Comparison of ENCODE assay signal across 8 cellular contexts in genomic region chr2:223943561-223944008, GRCh38. TPM values are rescaled to one million over a fixed set of nuclear protein-coding genes. Genes with fewer than 3 reads are reported as not detected.
DNase-seq lines count a peak whose midpoint lies in the region; ATAC-seq and TF ChIP-seq lines count a peak whose summit lies in the region.

No MANE protein-coding gene starts in this region.

- no peak for TF ChIP-seq CTCF in natural killer cell (IDR thresholded peaks at IDR 0.05)

- H3K27me3 ChIP-seq in ectodermal cell (ENCODE audit: control insufficient read depth, insufficient read depth, low read length, poor library complexity, severe bottlenecking): no peaks in the 10 kb centered on the region

- H3K36me3 Mint-ChIP-seq in natural killer cell: no peaks in the 10 kb centered on the region

- peak overlapping the region; percentile 95 for H3K4me3 Mint-ChIP-seq in natural killer cell

- H3K36me3 ChIP-seq in ectodermal cell (ENCODE audit: control insufficient read depth, insufficient read depth, low read length): no peaks in the 10 kb centered on the region

- H3K4me1 Mint-ChIP-seq in natural killer cell: peaks cover 51 to 55% of the 10 kb centered on the region in 2 donors

- DNase-seq in GM03348 (ENCODE audit: low spot score) (peak; percentile 59), OCI-M1 (lab: John Stamatoyannopoulos, UW) (peak; percentile 41), natural killer cell (no peak), GF-D8 (lab: John Stamatoyannopoulos, UW) (no peak), retina (no peak), islet precursor cell (no peak)
- no peak for DNase-seq in stimulated activated CD4-positive, alpha-beta T cell treated with anti-CD3 and anti-CD28 coated beads, Interleukin-4, amount 100 ng/mL, for 24 hours

- intact Hi-C loops in natural killer cell (cut with micrococcal nuclease): loop anchor here (5.0 kb wide), 1 partner anchor 106 kb away; the partner anchor contains the start of gene AP1S3

- no peak for ATAC-seq in natural killer cell

- peaks cover 14% of the 10 kb centered on the region for H3K4me1 ChIP-seq in ectodermal cell (ENCODE audit: control insufficient read depth, insufficient read depth, low read length)

- no peaks in the 10 kb centered on the region for H3K9me3 Mint-ChIP-seq in natural killer cell

- no peak overlapping the region for H3K27ac ChIP-seq in ectodermal cell (ENCODE audit: insufficient read depth, low read depth, low read length, poor library complexity, severe bottlenecking)

- peak overlapping the region; percentile 53 for H3K4me3 ChIP-seq in ectodermal cell (ENCODE audit: insufficient read depth, low read depth, low read length)

- WGBS in ectodermal cell, 2 experiments: 60 to 64% methylated on average over 7 of the region's 7 CpGs

- H3K9me3 ChIP-seq in ectodermal cell (ENCODE audit: control insufficient read depth, low read length): no peaks in the 10 kb centered on the region

- H3K27ac Mint-ChIP-seq in natural killer cell: peak overlapping the region; percentile 81 to 93

- no peaks in the 10 kb centered on the region for H3K27me3 Mint-ChIP-seq in natural killer cell (ENCODE audit: low read depth in 2 of 2)

RNA-seq across cellular contexts. Expression of gene WDFY1, which starts 1.6 kb away (rescaled TPM):
- 83.3 TPM for polyA plus RNA-seq in ectodermal cell (2013, experiment 1 of 4)
- 117 TPM for polyA plus RNA-seq in ectodermal cell (2013, experiment 2 of 4)
- polyA plus RNA-seq in ectodermal cell (2013, experiment 3 of 4): 74.8 TPM
- 90.7 TPM for polyA plus RNA-seq in ectodermal cell (2013, experiment 4 of 4)
- 10 to 100 TPM; 90.2 to 96.2 (median 92.0) TPM for total RNA-seq in natural killer cell

RNA-seq across cellular contexts. Expression of gene MRPL44, which starts 13.7 kb away (rescaled TPM):
- 53.2 TPM for polyA plus RNA-seq in ectodermal cell (2013, experiment 1 of 4)
- polyA plus RNA-seq in ectodermal cell (2013, experiment 2 of 4): 53.3 TPM
- 45.5 TPM for polyA plus RNA-seq in ectodermal cell (2013, experiment 3 of 4)
- polyA plus RNA-seq in ectodermal cell (2013, experiment 4 of 4): 47.8 TPM
- total RNA-seq in natural killer cell: 10 to 100 TPM; 27.6 to 35.1 (median 31.0) TPM

Comparison
In these comparisons a context has a peak if more than half of its experiments do, and no peak if none do; other contexts are left out.
1. DNase-seq: peak in GM03348 (single experiment) and OCI-M1 (single experiment); none in natural killer cell (single experiment), GF-D8 (single experiment), retina (single experiment), stimulated activated CD4-positive, alpha-beta T cell treated with anti-CD3 and anti-CD28 coated beads, Interleukin-4, amount 100 ng/mL, for 24 hours (single experiment) and islet precursor cell (single experiment).